14 cellular contexts compared by ENCODE assay signal in the genomic region with DNA sequence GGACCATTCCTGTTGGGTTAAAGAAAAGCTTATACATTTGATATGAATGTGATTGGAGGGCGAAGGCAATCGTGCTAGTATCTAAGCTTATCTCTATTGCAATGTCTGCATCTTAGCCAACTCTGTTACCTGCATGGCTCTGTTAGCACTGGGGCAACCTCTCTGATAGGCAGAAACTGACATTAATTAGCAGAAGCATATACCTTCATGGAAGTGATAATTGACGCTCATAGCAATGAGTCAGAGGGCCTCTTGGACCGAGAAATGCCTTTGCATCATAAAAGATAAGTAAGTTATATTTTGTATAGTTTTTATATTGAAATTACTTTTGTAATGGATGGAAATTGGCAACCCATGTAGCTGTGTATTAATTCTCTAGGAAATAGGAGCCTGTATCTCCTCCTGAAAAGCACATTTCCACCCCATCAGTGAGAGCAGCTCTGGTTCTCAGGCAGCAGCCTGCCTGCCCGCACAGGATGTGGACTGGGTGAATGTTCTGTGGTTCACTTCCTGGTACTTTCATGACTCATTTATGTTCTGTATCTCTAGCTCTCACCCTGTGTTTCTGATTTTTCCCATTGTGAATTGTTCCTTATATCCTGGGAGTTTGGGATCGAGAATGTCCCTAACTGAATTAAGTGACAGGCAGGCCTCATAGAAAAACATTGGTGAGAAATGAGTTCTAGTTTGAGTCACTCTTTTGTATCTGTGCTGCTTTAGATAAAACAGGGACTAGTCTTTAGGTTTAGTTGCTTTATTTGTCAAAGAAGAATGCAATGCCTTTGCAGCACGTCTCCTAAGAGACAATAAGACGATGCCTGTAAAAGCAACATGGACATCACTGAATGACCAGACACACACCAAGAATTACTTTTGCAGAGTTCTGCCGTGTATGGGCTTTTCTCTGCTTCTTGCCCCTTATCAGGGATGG.
DNase-seq lines count a peak whose midpoint lies in the region; ATAC-seq and TF ChIP-seq lines count a peak whose summit lies in the region.
"Had no signal": no experiment of that assay in that cellular context is flagged by ENCODE, and none has a peak within 500 bp of the region (broad histone marks: within the 10 kb centered on the region; RNA-seq: fewer than 3 reads in every experiment).

No MANE protein-coding gene starts in this region.

- H3K27me3 ChIP-seq in H7 (ENCODE audit: control insufficient read depth, insufficient read depth, low read length) = no peaks in the 10 kb centered on the region
- H3K27me3 ChIP-seq: BE2C, left lung, vagina had no signal

- TF ChIP-seq POLR2A in erythroblast (IDR thresholded peaks at IDR 0.05; ENCODE audit: low read length) = no peak

- peak; percentile 10 for DNase-seq in stimulated activated CD4-positive, alpha-beta T cell treated with anti-CD3 and anti-CD28 coated beads, Interleukin-15, amount 100 ng/mL, for 24 hours
- no peak for DNase-seq in stimulated activated CD4-positive, alpha-beta T cell treated with anti-CD3 and anti-CD28 coated beads, Interleukin-4, amount 100 ng/mL, for 4 hours
- DNase-seq in NOMO-1 (lab: John Stamatoyannopoulos, UW; ENCODE audit: unreplicated experiment in 2 of 2) (peak; percentile 1 to 51), choroid plexus epithelial cell (ENCODE audit: low read depth) (peak; percentile 49), NCI-H510A (lab: John Stamatoyannopoulos, UW) (no peak), erythroblast (lab: John Stamatoyannopoulos, UW) (no peak), H7 (no peak)
- DNase-seq: anterior cingulate cortex, BE2C, left lung, NCI-H1436 had no signal

- no peak for ATAC-seq in HG02798 (IDR thresholded peaks at IDR 0.05; ENCODE audit: poor library complexity, unreplicated experiment)
- ATAC-seq: left lung, WTC11 had no signal

- no peak for TF ChIP-seq CTCF in choroid plexus epithelial cell (conservative IDR thresholded peaks at IDR 0.05; ENCODE audit: low read depth, low read length)

- H3K4me3 ChIP-seq in choroid plexus epithelial cell (ENCODE audit: low read depth, low read length) (no peak overlapping the region), H7 (ENCODE audit: insufficient read depth, low read depth, low read length) (no peak overlapping the region)
- H3K4me3 ChIP-seq: left lung, vagina had no signal

- no peaks in the 10 kb centered on the region for H3K36me3 ChIP-seq in H7 (replicated peaks; ENCODE audit: control insufficient read depth, insufficient read depth, low read length)
- H3K36me3 ChIP-seq: BE2C, left lung, vagina had no signal

Comparison
In these comparisons a context has a peak if more than half of its experiments do, and no peak if none do; other contexts are left out.
1. DNase-seq: peak in stimulated activated CD4-positive, alpha-beta T cell treated with anti-CD3 and anti-CD28 coated beads, Interleukin-15, amount 100 ng/mL, for 24 hours (single experiment), NOMO-1 (2 of 2) and choroid plexus epithelial cell (single experiment); none in stimulated activated CD4-positive, alpha-beta T cell treated with anti-CD3 and anti-CD28 coated beads, Interleukin-4, amount 100 ng/mL, for 4 hours (0 of 2), NCI-H510A (single experiment), erythroblast (0 of 2) and H7 (single experiment).